Comparison of ENCODE assay signal across 16 cellular contexts in genomic region chr3:49769926-49770325, GRCh38. TPM values are rescaled to one million over a fixed set of nuclear protein-coding genes. Genes with fewer than 3 reads are reported as not detected.
DNase-seq lines count a peak whose midpoint lies in the region; ATAC-seq and TF ChIP-seq lines count a peak whose summit lies in the region.
"Had no signal": no experiment of that assay in that cellular context is flagged by ENCODE, and none has a peak within 500 bp of the region (broad histone marks: within the 10 kb centered on the region; RNA-seq: fewer than 3 reads in every experiment).

No MANE protein-coding gene starts in this region.

- intact Hi-C loops in activated naive CD4-positive, alpha-beta T cell treated with anti-CD3 and anti-CD28 coated beads for 36 hours (cut with micrococcal nuclease): no loop called here

- no peaks in the 10 kb centered on the region for H3K36me3 Mint-ChIP-seq in activated naive CD4-positive, alpha-beta T cell treated with anti-CD3 and anti-CD28 coated beads, Interleukin-2, amount 50 U/mL, for 24 hours
- peaks cover 6% of the 10 kb centered on the region for H3K36me3 Mint-ChIP-seq in activated naive CD4-positive, alpha-beta T cell treated with anti-CD3 and anti-CD28 coated beads for 36 hours (ENCODE audit: low read depth)
- H3K36me3 Mint-ChIP-seq in HFFc6 (ENCODE audit: low read depth) (peaks cover 11% of the 10 kb centered on the region), neural crest cell (ENCODE audit: low read depth) (no peaks in the 10 kb centered on the region)
- H3K36me3 Mint-ChIP-seq in activated CD8-positive, alpha-beta T cell treated with anti-CD3 and anti-CD28 coated beads, Interleukin-2, amount 10 ng/mL, durations not matched to agents 7 days and 5 days (ENCODE audit: low read depth): peaks cover 6% of the 10 kb centered on the region

- peak overlapping the region; percentile 46 for H3K27ac Mint-ChIP-seq in activated naive CD4-positive, alpha-beta T cell treated with anti-CD3 and anti-CD28 coated beads, Interleukin-2, amount 50 U/mL, for 24 hours
- H3K27ac Mint-ChIP-seq in activated naive CD4-positive, alpha-beta T cell treated with anti-CD3 and anti-CD28 coated beads for 36 hours: no peak overlapping the region
- peak overlapping the region; percentile 32; the same call in 1 of the 2 replicates for H3K27ac Mint-ChIP-seq in HFFc6
- peak overlapping the region; percentile 14 for H3K27ac Mint-ChIP-seq in activated CD8-positive, alpha-beta T cell treated with anti-CD3 and anti-CD28 coated beads, Interleukin-2, amount 10 ng/mL, durations not matched to agents 7 days and 5 days
- peak overlapping the region; percentile 50 for H3K27ac Mint-ChIP-seq in neural crest cell (ENCODE audit: unreplicated experiment)
- no peak overlapping the region for H3K27ac Mint-ChIP-seq in stimulated activated naive CD8-positive, alpha-beta T cell treated with anti-CD3 and anti-CD28 coated beads, Interleukin-15, amount 100 ng/mL, for 72 hours

- no peak for ATAC-seq in activated CD8-positive, alpha-beta T cell treated with anti-CD3 and anti-CD28 coated beads, Interleukin-2, amount 10 ng/mL, durations not matched to agents 7 days and 5 days
- no peak for ATAC-seq in GM18519 (IDR thresholded peaks at IDR 0.05; ENCODE audit: low FRiP score, unreplicated experiment)
- ATAC-seq in stimulated activated naive CD8-positive, alpha-beta T cell treated with anti-CD3 and anti-CD28 coated beads, Interleukin-15, amount 100 ng/mL, for 72 hours: no peak
- ATAC-seq: A549 had no signal

- no peaks in the 10 kb centered on the region for H3K27me3 Mint-ChIP-seq in activated naive CD4-positive, alpha-beta T cell treated with anti-CD3 and anti-CD28 coated beads, Interleukin-2, amount 50 U/mL, for 24 hours
- H3K27me3 Mint-ChIP-seq in activated naive CD4-positive, alpha-beta T cell treated with anti-CD3 and anti-CD28 coated beads for 36 hours (ENCODE audit: low read depth): no peaks in the 10 kb centered on the region
- H3K27me3 Mint-ChIP-seq in HFFc6 (ENCODE audit: insufficient read depth) (no peaks in the 10 kb centered on the region), neural crest cell (ENCODE audit: low read depth) (no peaks in the 10 kb centered on the region)
- no peaks in the 10 kb centered on the region for H3K27me3 Mint-ChIP-seq in activated CD8-positive, alpha-beta T cell treated with anti-CD3 and anti-CD28 coated beads, Interleukin-2, amount 10 ng/mL, durations not matched to agents 7 days and 5 days (ENCODE audit: low read depth)
- no peaks in the 10 kb centered on the region for H3K27me3 Mint-ChIP-seq in stimulated activated naive CD8-positive, alpha-beta T cell treated with anti-CD3 and anti-CD28 coated beads, Interleukin-15, amount 100 ng/mL, for 72 hours

- DNase-seq in activated naive CD4-positive, alpha-beta T cell treated with anti-CD3 and anti-CD28 coated beads for 36 hours: no peak
- no peak for DNase-seq in HFFc6
- DNase-seq in activated CD8-positive, alpha-beta T cell treated with anti-CD3 and anti-CD28 coated beads, Interleukin-2, amount 10 ng/mL, durations not matched to agents 7 days and 5 days: no peak
- no peak for DNase-seq in neural crest cell (ENCODE audit: low read depth, low spot score)
- DNase-seq in stimulated activated naive CD8-positive, alpha-beta T cell treated with anti-CD3 and anti-CD28 coated beads, Interleukin-15, amount 100 ng/mL, for 72 hours: no peak
- DNase-seq in middle frontal gyrus (ENCODE audit: extremely low spot score, low spot score): no peak
- DNase-seq: DMS79 treated with DMSO at 0.1 percent for 48 hours, NCI-H1105 treated with DMSO at 0.1 percent for 48 hours, NCI-H1694, NCI-H2081 treated with DMSO at 0.1 percent for 48 hours, SHP77 had no signal

- H3K4me3 Mint-ChIP-seq in activated naive CD4-positive, alpha-beta T cell treated with anti-CD3 and anti-CD28 coated beads, Interleukin-2, amount 50 U/mL, for 24 hours: no peak overlapping the region
- no peak overlapping the region for H3K4me3 Mint-ChIP-seq in activated naive CD4-positive, alpha-beta T cell treated with anti-CD3 and anti-CD28 coated beads for 36 hours
- H3K4me3 Mint-ChIP-seq in HFFc6: no peak overlapping the region
- H3K4me3 Mint-ChIP-seq in activated CD8-positive, alpha-beta T cell treated with anti-CD3 and anti-CD28 coated beads, Interleukin-2, amount 10 ng/mL, durations not matched to agents 7 days and 5 days: no peak overlapping the region
- no peak overlapping the region for H3K4me3 Mint-ChIP-seq in neural crest cell
- H3K4me3 Mint-ChIP-seq in stimulated activated naive CD8-positive, alpha-beta T cell treated with anti-CD3 and anti-CD28 coated beads, Interleukin-15, amount 100 ng/mL, for 72 hours: no peak overlapping the region

- CTCF ChIA-PET in activated naive CD4-positive, alpha-beta T cell treated with anti-CD3 and anti-CD28 coated beads for 36 hours (lab: Charles Lee): interaction anchor here (0.5 to 1.4 kb wide), 2 partner anchors 69 to 1713 kb away, joined by 3 to 4 read pairs; no protein-coding TSS in a partner anchor
- CTCF ChIA-PET in activated CD8-positive, alpha-beta T cell treated with anti-CD3 and anti-CD28 coated beads, Interleukin-2, amount 10 ng/mL, durations not matched to agents 7 days and 5 days (lab: Charles Lee): interaction anchor here (1.7 kb wide), 1 partner anchor 69 kb away, joined by 6 read pairs; no protein-coding TSS in a partner anchor

- no peaks in the 10 kb centered on the region for H3K9me3 Mint-ChIP-seq in activated naive CD4-positive, alpha-beta T cell treated with anti-CD3 and anti-CD28 coated beads, Interleukin-2, amount 50 U/mL, for 24 hours
- no peaks in the 10 kb centered on the region for H3K9me3 Mint-ChIP-seq in activated naive CD4-positive, alpha-beta T cell treated with anti-CD3 and anti-CD28 coated beads for 36 hours
- H3K9me3 Mint-ChIP-seq in HFFc6 (no peaks in the 10 kb centered on the region), neural crest cell (no peaks in the 10 kb centered on the region)
- H3K9me3 Mint-ChIP-seq in activated CD8-positive, alpha-beta T cell treated with anti-CD3 and anti-CD28 coated beads, Interleukin-2, amount 10 ng/mL, durations not matched to agents 7 days and 5 days (ENCODE audit: insufficient read depth): no peaks in the 10 kb centered on the region
- H3K9me3 Mint-ChIP-seq in stimulated activated naive CD8-positive, alpha-beta T cell treated with anti-CD3 and anti-CD28 coated beads, Interleukin-15, amount 100 ng/mL, for 72 hours: no peaks in the 10 kb centered on the region

- POLR2A ChIA-PET in activated CD8-positive, alpha-beta T cell treated with anti-CD3 and anti-CD28 coated beads, Interleukin-2, amount 10 ng/mL, durations not matched to agents 7 days and 5 days (lab: Charles Lee): no interaction called here

- no peak for TF ChIP-seq CTCF in HFFc6 (IDR thresholded peaks at IDR 0.05)
- no peak for TF ChIP-seq CTCF in neural crest cell (conservative IDR thresholded peaks at IDR 0.05)

- peaks cover 55% of the 10 kb centered on the region for H3K4me1 Mint-ChIP-seq in activated naive CD4-positive, alpha-beta T cell treated with anti-CD3 and anti-CD28 coated beads, Interleukin-2, amount 50 U/mL, for 24 hours
- peaks cover 34% of the 10 kb centered on the region for H3K4me1 Mint-ChIP-seq in activated naive CD4-positive, alpha-beta T cell treated with anti-CD3 and anti-CD28 coated beads for 36 hours (ENCODE audit: low read depth)
- peaks cover 28% of the 10 kb centered on the region for H3K4me1 Mint-ChIP-seq in HFFc6 (ENCODE audit: low read depth)
- peaks cover 4% of the 10 kb centered on the region for H3K4me1 Mint-ChIP-seq in activated CD8-positive, alpha-beta T cell treated with anti-CD3 and anti-CD28 coated beads, Interleukin-2, amount 10 ng/mL, durations not matched to agents 7 days and 5 days (ENCODE audit: low read depth)
- peaks cover 5% of the 10 kb centered on the region for H3K4me1 Mint-ChIP-seq in neural crest cell
- H3K4me1 Mint-ChIP-seq in stimulated activated naive CD8-positive, alpha-beta T cell treated with anti-CD3 and anti-CD28 coated beads, Interleukin-15, amount 100 ng/mL, for 72 hours: peaks cover 20% of the 10 kb centered on the region

RNA-seq across cellular contexts. Expression of gene IP6K1, which starts 16.4 kb away (rescaled TPM):
- total RNA-seq in activated naive CD4-positive, alpha-beta T cell treated with anti-CD3 and anti-CD28 coated beads for 36 hours: 10 to 100 TPM; 18.3 to 20.3 TPM
- 10 to 100 TPM; 29.8 to 43.7 (median 38.4) TPM for total RNA-seq in HFFc6 (2021; fragmentation: NEBNext Ultra II Directional; extraction: Animal tissue kit (Norgen Biotek cat#: 25700))
- 10 to 100 TPM; 37.7 to 38.1 TPM for total RNA-seq in activated CD8-positive, alpha-beta T cell treated with anti-CD3 and anti-CD28 coated beads, Interleukin-2, amount 10 ng/mL, durations not matched to agents 7 days and 5 days
- 54.9 and 63.3 TPM in 2 replicates for total RNA-seq in neural crest cell

RNA-seq across cellular contexts. Expression of gene CDHR4, which starts 29.7 kb away (rescaled TPM):
- not detected for total RNA-seq in activated naive CD4-positive, alpha-beta T cell treated with anti-CD3 and anti-CD28 coated beads for 36 hours
- under 1 TPM in 2 of 6 experiments, not detected in 4; 0.17 to 0.18 TPM for total RNA-seq in HFFc6 (2021; fragmentation: NEBNext Ultra II Directional; extraction: Animal tissue kit (Norgen Biotek cat#: 25700))
- total RNA-seq in activated CD8-positive, alpha-beta T cell treated with anti-CD3 and anti-CD28 coated beads, Interleukin-2, amount 10 ng/mL, durations not matched to agents 7 days and 5 days: not detected
- total RNA-seq in neural crest cell: 0.12 and 0.16 TPM in 2 replicates
- total RNA-seq: NCI-H460, RPMI7951 had no signal

RNA-seq across cellular contexts. Expression of gene INKA1, which starts 33.1 kb away (rescaled TPM):
- total RNA-seq in activated naive CD4-positive, alpha-beta T cell treated with anti-CD3 and anti-CD28 coated beads for 36 hours: under 1 TPM; 0.33 to 0.37 TPM
- 1 to 10 TPM; 3.2 to 4.3 (median 3.6) TPM for total RNA-seq in HFFc6 (2021; fragmentation: NEBNext Ultra II Directional; extraction: Animal tissue kit (Norgen Biotek cat#: 25700))
- 1 to 10 TPM; 1.3 to 2.2 TPM for total RNA-seq in activated CD8-positive, alpha-beta T cell treated with anti-CD3 and anti-CD28 coated beads, Interleukin-2, amount 10 ng/mL, durations not matched to agents 7 days and 5 days
- total RNA-seq in neural crest cell: 15.5 and 17.3 TPM in 2 replicates

RNA-seq across cellular contexts. Expression of gene UBA7, which starts 43.8 kb away (rescaled TPM):
- total RNA-seq in activated naive CD4-positive, alpha-beta T cell treated with anti-CD3 and anti-CD28 coated beads for 36 hours: 10 to 100 TPM; 93.5 to 97.7 TPM
- 10 to 100 TPM; 11.9 to 32.6 (median 28.3) TPM for total RNA-seq in HFFc6 (2021; fragmentation: NEBNext Ultra II Directional; extraction: Animal tissue kit (Norgen Biotek cat#: 25700))
- total RNA-seq in activated CD8-positive, alpha-beta T cell treated with anti-CD3 and anti-CD28 coated beads, Interleukin-2, amount 10 ng/mL, durations not matched to agents 7 days and 5 days: 100 to 1,000 TPM; 187 to 208 TPM
- 4.2 and 6.0 TPM in 2 replicates for total RNA-seq in neural crest cell

RNA-seq across cellular contexts. Expression of gene GMPPB, which starts 46.2 kb away (rescaled TPM):
- 10 to 100 TPM; 25.6 to 27.4 TPM for total RNA-seq in activated naive CD4-positive, alpha-beta T cell treated with anti-CD3 and anti-CD28 coated beads for 36 hours
- 10 to 100 TPM; 30.5 to 39.4 (median 34.8) TPM for total RNA-seq in HFFc6 (2021; fragmentation: NEBNext Ultra II Directional; extraction: Animal tissue kit (Norgen Biotek cat#: 25700))
- 10 to 100 TPM; 50.4 to 53.0 TPM for total RNA-seq in activated CD8-positive, alpha-beta T cell treated with anti-CD3 and anti-CD28 coated beads, Interleukin-2, amount 10 ng/mL, durations not matched to agents 7 days and 5 days
- total RNA-seq in neural crest cell: 40.1 and 46.1 TPM in 2 replicates

Comparison
In these comparisons a context has a peak if more than half of its experiments do, and no peak if none do; other contexts are left out.
1. H3K27ac Mint-ChIP-seq: peak in activated naive CD4-positive, alpha-beta T cell treated with anti-CD3 and anti-CD28 coated beads, Interleukin-2, amount 50 U/mL, for 24 hours (single experiment), HFFc6 (single experiment), activated CD8-positive, alpha-beta T cell treated with anti-CD3 and anti-CD28 coated beads, Interleukin-2, amount 10 ng/mL, durations not matched to agents 7 days and 5 days (single experiment) and neural crest cell (single experiment); none in activated naive CD4-positive, alpha-beta T cell treated with anti-CD3 and anti-CD28 coated beads for 36 hours (single experiment) and stimulated activated naive CD8-positive, alpha-beta T cell treated with anti-CD3 and anti-CD28 coated beads, Interleukin-15, amount 100 ng/mL, for 72 hours (0 of 2).